11 cellular contexts compared by ENCODE assay signal in genomic region chr18:47748093-47748796, GRCh38.
DNase-seq lines count a peak whose midpoint lies in the region; ATAC-seq and TF ChIP-seq lines count a peak whose summit lies in the region.
"Had no signal": no experiment of that assay in that cellular context is flagged by ENCODE, and none has a peak within 500 bp of the region (broad histone marks: within the 10 kb centered on the region; RNA-seq: fewer than 3 reads in every experiment).

No MANE protein-coding gene starts in this region.

- no peak overlapping the region for H3K27ac ChIP-seq in left ventricle myocardium inferior (replicated peaks)

- H3K4me1 ChIP-seq in left ventricle myocardium inferior: peaks cover 4% of the 10 kb centered on the region

- H3K36me3 Mint-ChIP-seq in WTC11: no peaks in the 10 kb centered on the region
- H3K36me3 Mint-ChIP-seq in nephron (ENCODE audit: low read depth): no peaks in the 10 kb centered on the region
- H3K36me3 Mint-ChIP-seq: naive B cell had no signal

- H3K27ac Mint-ChIP-seq in WTC11 (no peak overlapping the region), nephron (no peak overlapping the region)
- H3K27ac Mint-ChIP-seq: activated CD4-positive, alpha-beta memory T cell treated with anti-CD3 and anti-CD28 coated beads, Interleukin-2, amount 10 ng/mL, durations not matched to agents 7 days and 5 days; activated T-helper 1 cell treated with anti-CD3 and anti-CD28 coated beads, Interleukin-12 subunit alpha, Interleukin-12 subunit beta, Interleukin-2, Interleukin-4 antibody, amounts not matched to agents 30 ng/mL and 10 ng/mL and 1 ng/mL, durations not matched to agents 14 hours and 24 hours and 36 hours had no signal

- no peak for TF ChIP-seq CTCF in left ventricle myocardium inferior (IDR thresholded peaks at IDR 0.05; ENCODE audit: borderline replicate concordance)
- TF ChIP-seq CTCF in WTC11 (IDR thresholded peaks at IDR 0.05): no peak
- TF ChIP-seq CTCF in nephron (IDR thresholded peaks at IDR 0.05; ENCODE audit: unreplicated experiment in 3 of 3): no peak

- H3K9me3 Mint-ChIP-seq in WTC11 (no peaks in the 10 kb centered on the region), nephron (no peaks in the 10 kb centered on the region)
- H3K9me3 Mint-ChIP-seq: activated CD4-positive, alpha-beta memory T cell treated with anti-CD3 and anti-CD28 coated beads, Interleukin-2, amount 10 ng/mL, durations not matched to agents 7 days and 5 days; activated T-helper 1 cell treated with anti-CD3 and anti-CD28 coated beads, Interleukin-12 subunit alpha, Interleukin-12 subunit beta, Interleukin-2, Interleukin-4 antibody, amounts not matched to agents 30 ng/mL and 10 ng/mL and 1 ng/mL, durations not matched to agents 14 hours and 24 hours and 36 hours; naive B cell had no signal

- POLR2A ChIA-PET in WTC11 (lab: Charles Lee): interaction anchor here (1.0 kb wide), 1 partner anchor 202 kb away, joined by 3 read pairs; no protein-coding TSS in a partner anchor

- CTCF ChIA-PET in WTC11 (lab: Charles Lee): interaction anchor here (0.5 to 2.0 kb wide), 44 partner anchors 8 to 1410 kb away, joined by 3 to 23 read pairs (median 4); no protein-coding TSS in a partner anchor

- no peaks in the 10 kb centered on the region for H3K36me3 ChIP-seq in left ventricle myocardium inferior

- H3K27me3 ChIP-seq in left ventricle myocardium inferior (ENCODE audit: low read depth): peaks cover 39% of the 10 kb centered on the region

- H3K4me3 Mint-ChIP-seq in WTC11 (peak overlapping the region; percentile 65), nephron (peak overlapping the region; percentile 35 to 70 (median 60))
- H3K4me3 Mint-ChIP-seq: activated CD4-positive, alpha-beta memory T cell treated with anti-CD3 and anti-CD28 coated beads, Interleukin-2, amount 10 ng/mL, durations not matched to agents 7 days and 5 days; activated T-helper 1 cell treated with anti-CD3 and anti-CD28 coated beads, Interleukin-12 subunit alpha, Interleukin-12 subunit beta, Interleukin-2, Interleukin-4 antibody, amounts not matched to agents 30 ng/mL and 10 ng/mL and 1 ng/mL, durations not matched to agents 14 hours and 24 hours and 36 hours had no signal

- no peak for DNase-seq in left ventricle myocardium inferior
- no peak for DNase-seq in Right ventricle myocardium inferior (ENCODE audit: missing footprints)
- DNase-seq in WTC11 (ENCODE audit: low spot score): no peak
- no peak for DNase-seq in activated T-cell treated with anti-CD3 and anti-CD28 coated beads, Interleukin-2, amount 50 U/mL, for 1 hour
- DNase-seq: activated CD4-positive, alpha-beta memory T cell treated with anti-CD3 and anti-CD28 coated beads, Interleukin-2, amount 10 ng/mL, durations not matched to agents 7 days and 5 days had no signal

- intact Hi-C loops in left ventricle myocardium inferior (cut with micrococcal nuclease) (loop anchor here (10.0 kb wide), 1 partner anchor 533 kb away; no protein-coding TSS in a partner anchor), Right ventricle myocardium inferior (cut with DNase I) (loop anchor here (5.0 kb wide), 1 partner anchor 401 kb away; no protein-coding TSS in a partner anchor)

- H3K27me3 Mint-ChIP-seq in WTC11 (ENCODE audit: low read depth) (peaks cover 17% of the 10 kb centered on the region), nephron (ENCODE audit: low read depth) (peaks cover 64% of the 10 kb centered on the region)

- H3K4me1 Mint-ChIP-seq in WTC11 (peaks cover 9% of the 10 kb centered on the region; the same call in 1 of the 2 replicates), nephron (no peaks in the 10 kb centered on the region)

- H3K4me3 ChIP-seq in left ventricle myocardium inferior: peak overlapping the region; percentile 52

- no peak for ATAC-seq in Right ventricle myocardium inferior
- ATAC-seq in WTC11: no peak
- no peak for ATAC-seq in GM19023 (IDR thresholded peaks at IDR 0.05; ENCODE audit: unreplicated experiment)
- no peak for ATAC-seq in GM21737 (IDR thresholded peaks at IDR 0.05; ENCODE audit: unreplicated experiment)
- ATAC-seq in HG02884 (IDR thresholded peaks at IDR 0.05; ENCODE audit: unreplicated experiment): no peak

- no peaks in the 10 kb centered on the region for H3K9me3 ChIP-seq in left ventricle myocardium inferior (replicated peaks)

TF ChIP-seq in WTC11, 78 proteins besides CTCF, POLR2A, EP300 and RAD21:
- TF ChIP-seq SMAD4 (CRISPR knock-in tag; IDR thresholded peaks at IDR 0.05) (no peak), CREB1 (CRISPR knock-in tag; IDR thresholded peaks at IDR 0.05) (no peak), ATF1 (CRISPR knock-in tag; IDR thresholded peaks at IDR 0.05) (no peak), ZNF263 (CRISPR knock-in tag; IDR thresholded peaks at IDR 0.05; ENCODE audit: low read depth) (no peak), ZNF671 (CRISPR knock-in tag; IDR thresholded peaks at IDR 0.05) (no peak), ZNF281 (CRISPR knock-in tag; IDR thresholded peaks at IDR 0.05) (no peak)
- TF ChIP-seq, protein P1, sequence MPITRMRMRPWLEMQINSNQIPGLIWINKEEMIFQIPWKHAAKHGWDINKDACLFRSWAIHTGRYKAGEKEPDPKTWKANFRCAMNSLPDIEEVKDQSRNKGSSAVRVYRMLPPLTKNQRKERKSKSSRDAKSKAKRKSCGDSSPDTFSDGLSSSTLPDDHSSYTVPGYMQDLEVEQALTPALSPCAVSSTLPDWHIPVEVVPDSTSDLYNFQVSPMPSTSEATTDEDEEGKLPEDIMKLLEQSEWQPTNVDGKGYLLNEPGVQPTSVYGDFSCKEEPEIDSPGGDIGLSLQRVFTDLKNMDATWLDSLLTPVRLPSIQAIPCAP (CRISPR knock-in tag; IDR thresholded peaks at IDR 0.05): no peak
- TF ChIP-seq, protein P2, sequence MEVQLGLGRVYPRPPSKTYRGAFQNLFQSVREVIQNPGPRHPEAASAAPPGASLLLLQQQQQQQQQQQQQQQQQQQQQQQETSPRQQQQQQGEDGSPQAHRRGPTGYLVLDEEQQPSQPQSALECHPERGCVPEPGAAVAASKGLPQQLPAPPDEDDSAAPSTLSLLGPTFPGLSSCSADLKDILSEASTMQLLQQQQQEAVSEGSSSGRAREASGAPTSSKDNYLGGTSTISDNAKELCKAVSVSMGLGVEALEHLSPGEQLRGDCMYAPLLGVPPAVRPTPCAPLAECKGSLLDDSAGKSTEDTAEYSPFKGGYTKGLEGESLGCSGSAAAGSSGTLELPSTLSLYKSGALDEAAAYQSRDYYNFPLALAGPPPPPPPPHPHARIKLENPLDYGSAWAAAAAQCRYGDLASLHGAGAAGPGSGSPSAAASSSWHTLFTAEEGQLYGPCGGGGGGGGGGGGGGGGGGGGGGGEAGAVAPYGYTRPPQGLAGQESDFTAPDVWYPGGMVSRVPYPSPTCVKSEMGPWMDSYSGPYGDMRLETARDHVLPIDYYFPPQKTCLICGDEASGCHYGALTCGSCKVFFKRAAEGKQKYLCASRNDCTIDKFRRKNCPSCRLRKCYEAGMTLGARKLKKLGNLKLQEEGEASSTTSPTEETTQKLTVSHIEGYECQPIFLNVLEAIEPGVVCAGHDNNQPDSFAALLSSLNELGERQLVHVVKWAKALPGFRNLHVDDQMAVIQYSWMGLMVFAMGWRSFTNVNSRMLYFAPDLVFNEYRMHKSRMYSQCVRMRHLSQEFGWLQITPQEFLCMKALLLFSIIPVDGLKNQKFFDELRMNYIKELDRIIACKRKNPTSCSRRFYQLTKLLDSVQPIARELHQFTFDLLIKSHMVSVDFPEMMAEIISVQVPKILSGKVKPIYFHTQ (CRISPR knock-in tag; IDR thresholded peaks at IDR 0.05): no peak
TF ChIP-seq in WTC11: peak in this region for 0.
